28 cellular contexts compared by ENCODE assay signal in the genomic region with DNA sequence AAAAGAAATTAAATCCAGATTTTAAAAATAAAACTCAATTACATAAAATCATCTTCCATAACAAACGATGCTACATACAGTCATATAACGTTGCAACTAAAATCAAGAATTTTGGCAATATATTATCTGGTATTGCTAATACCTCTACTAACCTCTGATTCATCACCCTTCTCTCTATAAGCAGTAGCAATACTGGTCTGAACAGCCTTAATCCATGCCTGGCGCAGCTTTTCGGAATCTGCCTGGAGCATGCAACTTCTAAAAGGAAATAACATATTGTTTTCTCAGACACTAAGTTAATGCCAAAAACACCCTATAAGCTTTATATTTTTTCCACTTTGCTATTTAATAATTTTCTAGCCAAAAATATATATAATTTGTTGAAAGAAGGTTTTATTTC.
"Had no signal": no experiment of that assay in that cellular context is flagged by ENCODE, and none has a peak within 500 bp of the region (broad histone marks: within the 10 kb centered on the region; RNA-seq: fewer than 3 reads in every experiment).

No MANE protein-coding gene starts in this region.

- H3K9me3 ChIP-seq: stomach, suprapubic skin, testis, thoracic aorta, thyroid gland, tibial artery, tibial nerve, transverse colon, upper lobe of left lung, upper lobe of right lung, uterus, vagina had no signal

- H3K4me3 Mint-ChIP-seq: stimulated activated effector memory CD8-positive, alpha-beta T cell treated with anti-CD3 and anti-CD28 coated beads, Interleukin-12 subunit alpha, Interleukin-12 subunit beta, amount 100 ng/mL, for 72 hours; stimulated activated memory B cell treated with anti-CD40 and anti-IgM and Interleukin-4, amounts not matched to agents 10 μg/mL and 1 μg/mL and 100 μg/mL, for 72 hours; stimulated activated naive B cell treated with anti-CD40 and anti-IgM and Interleukin-4, amounts not matched to agents 10 μg/mL and 1 μg/mL and 100 μg/mL, for 72 hours; stimulated activated naive CD8-positive, alpha-beta T cell treated with anti-CD3 and anti-CD28 coated beads, Interleukin-15, amount 100 ng/mL, for 72 hours; stimulated activated naive CD8-positive, alpha-beta T cell treated with anti-CD3 and anti-CD28 coated beads, Interleukin-15, Interleukin-2, amounts not matched to agents 100 ng/mL and 50 ng/mL, for 24 hours; type B pancreatic cell had no signal

- H3K27ac Mint-ChIP-seq: stimulated activated effector memory CD8-positive, alpha-beta T cell treated with anti-CD3 and anti-CD28 coated beads, Interleukin-12 subunit alpha, Interleukin-12 subunit beta, amount 100 ng/mL, for 72 hours; stimulated activated memory B cell treated with anti-CD40 and anti-IgM and Interleukin-4, amounts not matched to agents 10 μg/mL and 1 μg/mL and 100 μg/mL, for 72 hours; stimulated activated naive B cell treated with anti-CD40 and anti-IgM and Interleukin-4, amounts not matched to agents 10 μg/mL and 1 μg/mL and 100 μg/mL, for 72 hours; stimulated activated naive CD8-positive, alpha-beta T cell treated with anti-CD3 and anti-CD28 coated beads, Interleukin-15, amount 100 ng/mL, for 72 hours; stimulated activated naive CD8-positive, alpha-beta T cell treated with anti-CD3 and anti-CD28 coated beads, Interleukin-15, Interleukin-2, amounts not matched to agents 100 ng/mL and 50 ng/mL, for 24 hours; type B pancreatic cell had no signal

- H3K4me3 ChIP-seq: stomach, suprapubic skin, testis, thoracic aorta, thyroid gland, tibial artery, tibial nerve, transverse colon, upper lobe of left lung, upper lobe of right lung, uterus, vagina had no signal

- ATAC-seq: stimulated activated effector memory CD8-positive, alpha-beta T cell treated with anti-CD3 and anti-CD28 coated beads, Interleukin-12 subunit alpha, Interleukin-12 subunit beta, amount 100 ng/mL, for 72 hours; stimulated activated memory B cell treated with anti-CD40 and anti-IgM and Interleukin-4, amounts not matched to agents 10 μg/mL and 1 μg/mL and 100 μg/mL, for 72 hours; stimulated activated naive B cell treated with anti-CD40 and anti-IgM and Interleukin-4, amounts not matched to agents 10 μg/mL and 1 μg/mL and 100 μg/mL, for 72 hours; stimulated activated naive CD8-positive, alpha-beta T cell treated with anti-CD3 and anti-CD28 coated beads, Interleukin-15, amount 100 ng/mL, for 72 hours; stimulated activated naive CD8-positive, alpha-beta T cell treated with anti-CD3 and anti-CD28 coated beads, Interleukin-15, Interleukin-2, amounts not matched to agents 100 U/mL and 50 U/mL, for 24 hours; upper lobe of right lung had no signal

- H3K4me1 Mint-ChIP-seq: stimulated activated effector memory CD8-positive, alpha-beta T cell treated with anti-CD3 and anti-CD28 coated beads, Interleukin-12 subunit alpha, Interleukin-12 subunit beta, amount 100 ng/mL, for 72 hours; stimulated activated naive B cell treated with anti-CD40 and anti-IgM and Interleukin-4, amounts not matched to agents 10 μg/mL and 1 μg/mL and 100 μg/mL, for 72 hours; stimulated activated naive CD8-positive, alpha-beta T cell treated with anti-CD3 and anti-CD28 coated beads, Interleukin-15, amount 100 ng/mL, for 72 hours had no signal

- DNase-seq: stimulated activated CD4-positive, alpha-beta T cell treated with anti-CD3 and anti-CD28 coated beads, Interleukin-2, amount 100 ng/mL, for 48 hours; stimulated activated CD4-positive, alpha-beta T cell treated with anti-CD3 and anti-CD28 coated beads, Interleukin-4, amount 100 ng/mL, for 1 hour; stimulated activated CD4-positive, alpha-beta T cell treated with anti-CD3 and anti-CD28 coated beads, Interleukin-4, amount 100 ng/mL, for 24 hours; stimulated activated CD4-positive, alpha-beta T cell treated with anti-CD3 and anti-CD28 coated beads, Interleukin-4, amount 100 ng/mL, for 4 hours; stimulated activated CD8-positive, alpha-beta memory T cell treated with anti-CD3 and anti-CD28 coated beads, Interleukin-4, amount 100 ng/mL, for 48 hours; stimulated activated naive B cell treated with anti-CD40 and anti-IgM and Interleukin-4, amounts not matched to agents 10 μg/mL and 1 μg/mL and 100 μg/mL, for 72 hours; stimulated activated naive CD4-positive, alpha-beta T cell; stimulated activated naive CD4-positive, alpha-beta T cell treated with Interleukin-2 at 50 U/mL for 16 hours; stimulated activated naive CD8-positive, alpha-beta T cell treated with anti-CD3 and anti-CD28 coated beads, Interleukin-15, amount 100 ng/mL, for 72 hours; stimulated activated naive CD8-positive, alpha-beta T cell treated with anti-CD3 and anti-CD28 coated beads, Interleukin-15, Interleukin-2, amounts not matched to agents 100 U/mL and 50 U/mL, for 24 hours; stomach; substantia nigra; testis; thyroid gland; tibial artery; transverse colon; trophoblast cell; upper lobe of left lung; upper lobe of right lung; uterus had no signal

- H3K36me3 ChIP-seq: uterus had no signal

- H3K27me3 Mint-ChIP-seq: stimulated activated memory B cell treated with anti-CD40 and anti-IgM and Interleukin-4, amounts not matched to agents 10 μg/mL and 1 μg/mL and 100 μg/mL, for 72 hours; stimulated activated naive B cell treated with anti-CD40 and anti-IgM and Interleukin-4, amounts not matched to agents 10 μg/mL and 1 μg/mL and 100 μg/mL, for 72 hours; stimulated activated naive CD8-positive, alpha-beta T cell treated with anti-CD3 and anti-CD28 coated beads, Interleukin-15, amount 100 ng/mL, for 72 hours; stimulated activated naive CD8-positive, alpha-beta T cell treated with anti-CD3 and anti-CD28 coated beads, Interleukin-15, Interleukin-2, amounts not matched to agents 100 ng/mL and 50 ng/mL, for 24 hours; type B pancreatic cell had no signal

- H3K9me3 Mint-ChIP-seq: stimulated activated effector memory CD8-positive, alpha-beta T cell treated with anti-CD3 and anti-CD28 coated beads, Interleukin-12 subunit alpha, Interleukin-12 subunit beta, amount 100 ng/mL, for 72 hours; stimulated activated memory B cell treated with anti-CD40 and anti-IgM and Interleukin-4, amounts not matched to agents 10 μg/mL and 1 μg/mL and 100 μg/mL, for 72 hours; stimulated activated naive B cell treated with anti-CD40 and anti-IgM and Interleukin-4, amounts not matched to agents 10 μg/mL and 1 μg/mL and 100 μg/mL, for 72 hours; stimulated activated naive CD8-positive, alpha-beta T cell treated with anti-CD3 and anti-CD28 coated beads, Interleukin-15, amount 100 ng/mL, for 72 hours; stimulated activated naive CD8-positive, alpha-beta T cell treated with anti-CD3 and anti-CD28 coated beads, Interleukin-15, Interleukin-2, amounts not matched to agents 100 ng/mL and 50 ng/mL, for 24 hours; type B pancreatic cell had no signal

- H3K27me3 ChIP-seq: stomach, suprapubic skin, testis, thyroid gland, tibial artery, tibial nerve, transverse colon, upper lobe of left lung, upper lobe of right lung, uterus, vagina had no signal
